17 cellular contexts compared by ENCODE assay signal in genomic region chr2:11950894-11951293, GRCh38.
A peak's percentile ranks its signal among the peaks of the same experiment; 100 is the strongest.
DNase-seq lines count a peak whose midpoint lies in the region; ATAC-seq, FAIRE-seq and TF ChIP-seq lines count a peak whose summit lies in the region.
"Had no signal": no experiment of that assay in that cellular context is flagged by ENCODE, and none has a peak within 500 bp of the region (broad histone marks: within the 10 kb centered on the region; RNA-seq: fewer than 3 reads in every experiment).

No MANE protein-coding gene starts in this region.

- no peaks in the 10 kb centered on the region for H3K9me3 Mint-ChIP-seq in activated T-cell treated with anti-CD3 and anti-CD28 coated beads, Interleukin-2, amount 50 U/mL, for 24 hours

- H3K36me3 Mint-ChIP-seq in activated T-cell treated with anti-CD3 and anti-CD28 coated beads, Interleukin-2, amount 50 U/mL, for 24 hours (ENCODE audit: low read depth): no peaks in the 10 kb centered on the region
- H3K36me3 Mint-ChIP-seq: CD14-positive monocyte; CD4-positive, alpha-beta memory T cell had no signal

- no peaks in the 10 kb centered on the region for H3K23me2 ChIP-seq in H1 (ENCODE audit: low read depth, low read length)

- H3K14ac ChIP-seq in H1 (ENCODE audit: insufficient read length): no peak overlapping the region

- no peak for TF ChIP-seq RAD21 in A549 (conservative IDR thresholded peaks at IDR 0.05 in 1 of 2, IDR thresholded peaks at IDR 0.05 in 1 of 2)
- no peak for TF ChIP-seq RAD21 in H1 (IDR thresholded peaks at IDR 0.05 in 1 of 2, conservative IDR thresholded peaks at IDR 0.05 in 1 of 2; ENCODE audit: low read depth in 2 of 2, low read length in 2 of 2)

- no peak overlapping the region for H3K23ac ChIP-seq in H1 (ENCODE audit: insufficient read length)

- no peak overlapping the region for H3K27ac ChIP-seq in A549
- peak overlapping the region in 9 of 11 experiments; percentile 84 to 94 (median 91); a peak in 18 of 22 replicates for H3K27ac ChIP-seq in BLaER1 treated with 17β-estradiol and CSF1 and Interleukin-3, amounts not matched to agents 10 nM and 100 nM
- H3K27ac ChIP-seq in OCI-LY7 (ENCODE audit: low read depth, low read length, poor library complexity, severe bottlenecking): peak overlapping the region; percentile 67
- no peak overlapping the region for H3K27ac ChIP-seq in H1 (ENCODE audit: low read depth, low read length)
- H3K27ac ChIP-seq in left lung: no peak overlapping the region
- no peak overlapping the region for H3K27ac ChIP-seq in esophagus muscularis mucosa (replicated peaks in 1 of 4)

- FAIRE-seq in A549 (lab: Jason Lieb, UNC) (no peak), H1 (lab: Jason Lieb, UNC) (no peak)
- FAIRE-seq: GM12891 had no signal

- H3K27me3 Mint-ChIP-seq in activated T-cell treated with anti-CD3 and anti-CD28 coated beads, Interleukin-2, amount 50 U/mL, for 24 hours: peaks cover 21% of the 10 kb centered on the region

- ATAC-seq in A549: no peak
- no peak for ATAC-seq in left lung
- no peak for ATAC-seq in GM18870 (IDR thresholded peaks at IDR 0.05; ENCODE audit: unreplicated experiment)

- POLR2A ChIA-PET in A549 (lab: Yijun Ruan, JAX) (no interaction called here), OCI-LY7 (lab: Charles Lee) (interaction anchor here (0.7 kb wide), 1 partner anchor 312 kb away, joined by 3 read pairs; no protein-coding TSS in a partner anchor), H1 (lab: Charles Lee; ENCODE audit: partially characterized antibody) (no interaction called here)

- no peak overlapping the region for H2BK12ac ChIP-seq in H1 (ENCODE audit: low read depth, low read length)

- no peak for TF ChIP-seq POLR2A in A549 (IDR thresholded peaks at IDR 0.05; ENCODE audit: low read length)
- no peak for TF ChIP-seq POLR2A in H1 (IDR thresholded peaks at IDR 0.05; ENCODE audit: control extremely low read depth in 1 of 2, low read depth in 2 of 2, low read length in 2 of 2)
- TF ChIP-seq POLR2A in esophagus muscularis mucosa (IDR thresholded peaks at IDR 0.05; ENCODE audit: low read depth): no peak

- no peak overlapping the region for H4K91ac ChIP-seq in H1 (replicated peaks; ENCODE audit: insufficient read length, low read length)

- no peak overlapping the region for H2BK15ac ChIP-seq in H1 (ENCODE audit: low read length)

- H3K4me3 ChIP-seq in A549: no peak overlapping the region
- H3K4me3 ChIP-seq in BLaER1 treated with 17β-estradiol and CSF1 and Interleukin-3, amounts not matched to agents 10 nM and 100 nM: no peak overlapping the region
- no peak overlapping the region for H3K4me3 ChIP-seq in OCI-LY7 (ENCODE audit: low read depth, low read length, poor library complexity, severe bottlenecking)
- H3K4me3 ChIP-seq in H1 (ENCODE audit: extremely low read depth in 1 of 4, insufficient read depth in 2 of 4, low read depth in 3 of 4, low read length in 4 of 4): no peak overlapping the region
- H3K4me3 ChIP-seq in left lung: no peak overlapping the region
- no peak overlapping the region for H3K4me3 ChIP-seq in esophagus muscularis mucosa

- no peaks in the 10 kb centered on the region for H3K79me1 ChIP-seq in H1 (ENCODE audit: low read depth, low read length)

- WGBS in A549 (ENCODE audit: missing lambda C conversion rate): 70% methylated on average over 2 of the region's 2 CpGs
- WGBS in H1 (ENCODE audit: extremely low coverage in 1 of 2, insufficient coverage in 1 of 2, insufficient read length in 1 of 2, insufficient replicate concordance in 2 of 2, low coverage in 1 of 2, low lambda C conversion rate in 2 of 2, missing lambda C conversion rate in 1 of 2), 2 experiments: 91% methylated on average over 2 of the region's 2 CpGs; no CpG with 5 or more reads in 1 of the 2 experiments
- 95% methylated on average over 2 of the region's 2 CpGs for WGBS in esophagus muscularis mucosa

- H3K4ac ChIP-seq in H1 (replicated peaks; ENCODE audit: insufficient read length, low read depth, low read length): no peak overlapping the region

- no peak overlapping the region for H3K27ac Mint-ChIP-seq in activated T-cell treated with anti-CD3 and anti-CD28 coated beads, Interleukin-2, amount 50 U/mL, for 24 hours
- H3K27ac Mint-ChIP-seq: CD4-positive, alpha-beta memory T cell had no signal

- no peak overlapping the region for H4K8ac ChIP-seq in H1 (ENCODE audit: extremely low read depth, insufficient read depth, low read length)

- no peak for TF ChIP-seq EP300 in A549 (IDR thresholded peaks at IDR 0.05)
- no peak for TF ChIP-seq EP300 in H1 (IDR thresholded peaks at IDR 0.05; ENCODE audit: borderline replicate concordance in 1 of 2, low read depth in 2 of 2, low read length in 2 of 2)
- no peak for TF ChIP-seq EP300 in esophagus muscularis mucosa (IDR thresholded peaks at IDR 0.05)

- H4K5ac ChIP-seq in H1 (ENCODE audit: insufficient read length, low read depth, low read length): no peak overlapping the region

- H3K4me1 ChIP-seq in A549 (no peaks in the 10 kb centered on the region), OCI-LY7 (ENCODE audit: insufficient read depth, low read length, poor library complexity, severe bottlenecking) (peaks cover 25% of the 10 kb centered on the region), H1 (replicated peaks in 1 of 4; ENCODE audit: control insufficient read depth in 3 of 4, insufficient read depth in 4 of 4, low read length in 3 of 4) (no peaks in the 10 kb centered on the region), left lung (peaks cover 0 to 9% of the 10 kb centered on the region in 2 donors), esophagus muscularis mucosa (no peaks in the 10 kb centered on the region)
- peaks cover 35 to 85% (median 72%) of the 10 kb centered on the region in 10 experiments for H3K4me1 ChIP-seq in BLaER1 treated with 17β-estradiol and CSF1 and Interleukin-3, amounts not matched to agents 10 nM and 100 nM

- no peak overlapping the region for H3K4me2 ChIP-seq in A549
- peak overlapping the region in 10 of 11 experiments; percentile 10 to 78 (median 64); a peak in 17 of 22 replicates for H3K4me2 ChIP-seq in BLaER1 treated with 17β-estradiol and CSF1 and Interleukin-3, amounts not matched to agents 10 nM and 100 nM
- H3K4me2 ChIP-seq in OCI-LY7 (ENCODE audit: low read length): no peak overlapping the region
- H3K4me2 ChIP-seq in H1 (ENCODE audit: insufficient read depth in 1 of 2, low read depth in 2 of 2, low read length in 2 of 2): no peak overlapping the region

- no peak overlapping the region for H2BK120ac ChIP-seq in H1 (replicated peaks; ENCODE audit: low read depth, low read length)

- no TSS peak for BruUV-seq in OCI-LY7 (replicated peaks; lab: Mats Ljungman, UMichigan)

- DNase-seq in A549 (ENCODE audit: low read depth in 1 of 2, low spot score in 1 of 2) (no peak), OCI-LY7 (ENCODE audit: low spot score) (no peak), H1 (ENCODE audit: low read depth in 1 of 2, low spot score in 2 of 2) (no peak), left lung (no peak), esophagus muscularis mucosa (ENCODE audit: extremely low spot score) (no peak)
- DNase-seq in activated T-cell treated with anti-CD3 and anti-CD28 coated beads, Interleukin-2, amount 50 U/mL, for 24 hours: no peak
- DNase-seq: ACHN; BE2C; CD4-positive, alpha-beta memory T cell; DMS153; DMS79 treated with DMSO at 0.1 percent for 48 hours; EL; HCEC 1CT had no signal

- H2BK5ac ChIP-seq in H1 (ENCODE audit: low read depth, low read length): no peak overlapping the region

- H3K9me3 ChIP-seq in A549 (0 out of 3 replicates have a peak, but pooled peaks cover 2% of the 10 kb centered on the region), OCI-LY7 (ENCODE audit: low read length) (no peaks in the 10 kb centered on the region; the same call in 1 of the 2 replicates), H1 (ENCODE audit: insufficient read depth in 2 of 2, low read depth in 1 of 2, low read length in 1 of 2) (no peaks in the 10 kb centered on the region), left lung (no peaks in the 10 kb centered on the region), esophagus muscularis mucosa (no peaks in the 10 kb centered on the region)
- peaks cover 39 to 59% (median 48%) of the 10 kb centered on the region in 11 experiments for H3K9me3 ChIP-seq in BLaER1 treated with 17β-estradiol and CSF1 and Interleukin-3, amounts not matched to agents 10 nM and 100 nM (replicated peaks in 1 of 11)
- H3K9me3 ChIP-seq: BE2C had no signal

- H4K20me1 ChIP-seq in BLaER1 treated with 17β-estradiol and CSF1 and Interleukin-3, amounts not matched to agents 10 nM and 100 nM: no peaks in the 10 kb centered on the region
- H4K20me1 ChIP-seq in OCI-LY7 (ENCODE audit: insufficient read depth, low read length): no peaks in the 10 kb centered on the region
- H4K20me1 ChIP-seq in H1 (replicated peaks in 1 of 2; ENCODE audit: control insufficient read depth in 1 of 2, insufficient read depth in 2 of 2, low read length in 2 of 2): no peaks in the 10 kb centered on the region

- TF ChIP-seq CTCF in A549 (IDR thresholded peaks at IDR 0.05): no peak
- TF ChIP-seq CTCF in OCI-LY7 (conservative IDR thresholded peaks at IDR 0.05; ENCODE audit: low read length): no peak
- no peak for TF ChIP-seq CTCF in H1 (IDR thresholded peaks at IDR 0.05; ENCODE audit: control extremely low read depth in 1 of 3, insufficient read depth in 1 of 3, low read depth in 1 of 3, low read length in 3 of 3)
- no peak for TF ChIP-seq CTCF in left lung (IDR thresholded peaks at IDR 0.05)
- no peak for TF ChIP-seq CTCF in esophagus muscularis mucosa (IDR thresholded peaks at IDR 0.05)

- H3K79me2 ChIP-seq in OCI-LY7 (ENCODE audit: insufficient read depth, low read depth, low read length): no peaks in the 10 kb centered on the region
- H3K79me2 ChIP-seq in H1 (ENCODE audit: control insufficient read depth in 1 of 2, insufficient read depth in 2 of 2, low read length in 2 of 2): no peaks in the 10 kb centered on the region

- H3K4me3 Mint-ChIP-seq in activated T-cell treated with anti-CD3 and anti-CD28 coated beads, Interleukin-2, amount 50 U/mL, for 24 hours: no peak overlapping the region
- H3K4me3 Mint-ChIP-seq: CD4-positive, alpha-beta memory T cell had no signal

- no peak overlapping the region for H3K18ac ChIP-seq in H1 (ENCODE audit: extremely low read depth, low read length)

- peak overlapping the region in 6 of 11 experiments; percentile 21 to 74 (median 58); a peak in 10 of 22 replicates for H3K9ac ChIP-seq in BLaER1 treated with 17β-estradiol and CSF1 and Interleukin-3, amounts not matched to agents 10 nM and 100 nM
- H3K9ac ChIP-seq in H1 (replicated peaks in 1 of 4; ENCODE audit: extremely low read depth in 1 of 4, low read depth in 3 of 4, low read length in 3 of 4): no peak overlapping the region

- H3K36me3 ChIP-seq in BLaER1 treated with 17β-estradiol and CSF1 and Interleukin-3, amounts not matched to agents 10 nM and 100 nM: peaks cover 0 to 15% (median 6%) of the 10 kb centered on the region in 11 experiments; a peak in 6 of 22 replicates
- H3K36me3 ChIP-seq in OCI-LY7 (ENCODE audit: insufficient read depth, low read length) (no peaks in the 10 kb centered on the region), H1 (ENCODE audit: control insufficient read depth in 2 of 4, insufficient read depth in 4 of 4, low read length in 3 of 4) (no peaks in the 10 kb centered on the region), left lung (no peaks in the 10 kb centered on the region), esophagus muscularis mucosa (no peaks in the 10 kb centered on the region)
- H3K36me3 ChIP-seq: BE2C had no signal

- intact Hi-C loops in OCI-LY7 (cut with micrococcal nuclease; ENCODE audit: unreplicated experiment): loop anchor here (2.0 kb wide), 1 partner anchor 16 kb away; no protein-coding TSS in a partner anchor
- intact Hi-C loops in left lung (cut with DNase I): no loop called here
- intact Hi-C loops in esophagus muscularis mucosa (cut with DNase I): no loop called here

- peaks cover 5% of the 10 kb centered on the region for H3K4me1 Mint-ChIP-seq in activated T-cell treated with anti-CD3 and anti-CD28 coated beads, Interleukin-2, amount 50 U/mL, for 24 hours (ENCODE audit: low read depth)

- no peaks in the 10 kb centered on the region for H3K27me3 ChIP-seq in BLaER1 treated with 17β-estradiol and CSF1 and Interleukin-3, amounts not matched to agents 10 nM and 100 nM
- H3K27me3 ChIP-seq in H1 (replicated peaks in 1 of 4; ENCODE audit: control insufficient read depth in 3 of 4, extremely low read depth in 1 of 4, insufficient read depth in 3 of 4, low read length in 3 of 4) (no peaks in the 10 kb centered on the region), left lung (no peaks in the 10 kb centered on the region), esophagus muscularis mucosa (no peaks in the 10 kb centered on the region)
- H3K27me3 ChIP-seq: BE2C had no signal

- no peak overlapping the region for H3K56ac ChIP-seq in H1 (replicated peaks; ENCODE audit: insufficient read length, low read depth, low read length)

- no peaks in the 10 kb centered on the region for H3K9me2 ChIP-seq in OCI-LY7 (ENCODE audit: insufficient read depth, low read length)

- H2AK5ac ChIP-seq in H1 (ENCODE audit: low read depth, low read length): no peak overlapping the region

- CTCF ChIA-PET in A549 (lab: Yijun Ruan, JAX): interaction anchor here (1.3 kb wide), 1 partner anchor 121 kb away, joined by 3 read pairs; no protein-coding TSS in a partner anchor
- CTCF ChIA-PET in OCI-LY7 (lab: Charles Lee; ENCODE audit: unreplicated experiment): no interaction called here
- CTCF ChIA-PET in H1 (lab: Charles Lee; ENCODE audit: partially characterized antibody): interaction anchor here (1.8 kb wide), 1 partner anchor 122 kb away, joined by 10 read pairs; no protein-coding TSS in a partner anchor

- peak overlapping the region; percentile 62; the same call in 1 of the 2 replicates for H2AFZ ChIP-seq in OCI-LY7 (ENCODE audit: low read length)
- H2AFZ ChIP-seq in H1 (ENCODE audit: low read length): no peak overlapping the region

- H2BK20ac ChIP-seq in H1 (ENCODE audit: low read length): no peak overlapping the region

Comparison
In these comparisons a context has a peak if more than half of its experiments do, and no peak if none do; other contexts are left out.
1. H3K27ac ChIP-seq: peak in BLaER1 treated with 17β-estradiol and CSF1 and Interleukin-3, amounts not matched to agents 10 nM and 100 nM (9 of 11) and OCI-LY7 (single experiment); none in A549 (0 of 2), H1 (single experiment), left lung (0 of 2) and esophagus muscularis mucosa (0 of 4).
2. H3K4me2 ChIP-seq: peak in BLaER1 treated with 17β-estradiol and CSF1 and Interleukin-3, amounts not matched to agents 10 nM and 100 nM (10 of 11); none in A549 (single experiment), OCI-LY7 (single experiment) and H1 (0 of 2).
3. H3K9ac ChIP-seq: peak in BLaER1 treated with 17β-estradiol and CSF1 and Interleukin-3, amounts not matched to agents 10 nM and 100 nM (6 of 11); none in H1 (0 of 4).
4. Of the 18 proteins assayed by ChIP-seq in both H1 and A549: peak only in H1: none; only in A549: none; in both: MAFK; in neither: 17.